In the genomic region with DNA sequence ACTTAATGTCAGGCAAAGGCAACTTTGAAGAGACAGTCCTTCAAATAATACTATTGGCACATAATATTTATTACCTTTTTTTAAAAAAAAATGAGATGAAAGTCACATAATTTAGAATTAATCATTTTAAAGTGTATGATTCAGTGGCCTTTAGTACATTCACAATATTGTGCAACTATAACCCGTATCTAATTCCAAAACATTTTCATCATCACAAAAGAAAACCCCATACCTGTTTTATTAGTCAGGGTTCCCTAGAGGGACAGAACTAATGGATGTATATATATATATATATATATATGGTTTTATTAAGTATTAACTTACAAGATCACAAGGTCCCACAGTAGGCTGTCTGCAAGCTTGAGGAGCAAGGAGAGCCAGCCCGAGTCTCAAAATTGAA, we compare ENCODE assay signal across 1 cellular context.
TF ChIP-seq lines count a peak whose summit lies in the region.

No MANE protein-coding gene starts in this region.

TF ChIP-seq in endothelial cell of umbilical vein, 7 proteins besides CTCF, POLR2A, EP300 and RAD21 (continued from another document):
- TF ChIP-seq POLR2AphosphoS5 (IDR thresholded peaks at IDR 0.05; ENCODE audit: insufficient read depth, low read depth, low read length) (no peak), JUN (IDR thresholded peaks at IDR 0.05; ENCODE audit: borderline replicate concordance, insufficient read depth, insufficient read length, low read depth) (no peak)
- TF ChIP-seq, protein P1, sequence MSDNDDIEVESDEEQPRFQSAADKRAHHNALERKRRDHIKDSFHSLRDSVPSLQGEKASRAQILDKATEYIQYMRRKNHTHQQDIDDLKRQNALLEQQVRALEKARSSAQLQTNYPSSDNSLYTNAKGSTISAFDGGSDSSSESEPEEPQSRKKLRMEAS (IDR thresholded peaks at IDR 0.05; ENCODE audit: insufficient read depth, insufficient read length), result no peak
